ENCODE assay signal across 15 cellular contexts in the genomic region with DNA sequence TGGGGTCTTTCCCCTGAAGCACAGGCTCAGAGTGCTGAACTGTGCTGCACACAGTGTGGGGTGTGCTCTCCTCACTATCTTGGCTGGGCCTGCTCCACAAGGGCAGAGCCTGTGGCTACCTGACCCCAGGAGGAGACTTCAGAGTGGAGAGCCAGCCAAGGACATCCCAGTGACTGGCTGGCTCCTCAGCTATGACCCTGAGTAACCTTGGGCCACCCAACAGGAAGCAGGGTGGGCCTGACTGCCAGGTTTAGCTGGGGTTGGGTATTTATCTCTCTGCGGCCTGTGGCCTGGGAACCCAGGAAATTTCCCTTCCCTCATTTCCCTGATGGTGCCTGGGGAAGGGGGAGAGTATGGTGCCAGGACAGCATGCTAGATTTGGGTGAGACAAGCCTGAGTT. TPM values are rescaled to one million over a fixed set of nuclear protein-coding genes. Genes with fewer than 3 reads are reported as not detected.
DNase-seq lines count a peak whose midpoint lies in the region; ATAC-seq, FAIRE-seq and TF ChIP-seq lines count a peak whose summit lies in the region.
"Had no signal": no experiment of that assay in that cellular context is flagged by ENCODE, and none has a peak within 500 bp of the region (broad histone marks: within the 10 kb centered on the region; RNA-seq: fewer than 3 reads in every experiment).

No MANE protein-coding gene starts in this region.

- H3K4me3 ChIP-seq in vagina: no peak overlapping the region

- ATAC-seq in stimulated activated naive CD8-positive, alpha-beta T cell treated with anti-CD3 and anti-CD28 coated beads, Interleukin-15, Interleukin-2, amounts not matched to agents 100 U/mL and 50 U/mL, for 24 hours: no peak
- no peak for ATAC-seq in WTC11
- ATAC-seq in memory B cell (ENCODE audit: low read depth): no peak

- intact Hi-C loops in vagina (cut with DNase I): loop anchor here (5.0 kb wide), 1 partner anchor 41 kb away; no protein-coding TSS in a partner anchor

- H3K36me3 ChIP-seq in vagina: no peaks in the 10 kb centered on the region

- FAIRE-seq in HTR-8/SVneo (lab: Jason Lieb, UNC): no peak
- FAIRE-seq: endothelial cell of umbilical vein had no signal

- CTCF ChIA-PET in WTC11 (lab: Charles Lee): interaction anchor here (1.2 to 14.8 kb wide), 2 partner anchors 27 to 40 kb away, joined by 3 to 156 read pairs; no protein-coding TSS in a partner anchor

- H3K4me1 ChIP-seq in vagina: peaks cover 31% of the 10 kb centered on the region

- H3K9me3 Mint-ChIP-seq in stimulated activated naive CD8-positive, alpha-beta T cell treated with anti-CD3 and anti-CD28 coated beads, Interleukin-15, Interleukin-2, amounts not matched to agents 100 ng/mL and 50 ng/mL, for 24 hours: no peaks in the 10 kb centered on the region
- H3K9me3 Mint-ChIP-seq in WTC11 (no peaks in the 10 kb centered on the region), memory B cell (no peaks in the 10 kb centered on the region)

- H3K4me3 Mint-ChIP-seq in stimulated activated naive CD8-positive, alpha-beta T cell treated with anti-CD3 and anti-CD28 coated beads, Interleukin-15, Interleukin-2, amounts not matched to agents 100 ng/mL and 50 ng/mL, for 24 hours: peak overlapping the region; percentile 41
- H3K4me3 Mint-ChIP-seq in WTC11: no peak overlapping the region
- H3K4me3 Mint-ChIP-seq in memory B cell: peak overlapping the region; percentile 57

- H3K27ac ChIP-seq in vagina: peak overlapping the region; percentile 94

- POLR2A ChIA-PET in WTC11 (lab: Charles Lee): no interaction called here

- H3K4me1 Mint-ChIP-seq in stimulated activated naive CD8-positive, alpha-beta T cell treated with anti-CD3 and anti-CD28 coated beads, Interleukin-15, Interleukin-2, amounts not matched to agents 100 ng/mL and 50 ng/mL, for 24 hours (ENCODE audit: low read depth): peaks cover 49% of the 10 kb centered on the region
- H3K4me1 Mint-ChIP-seq in WTC11 (peaks cover 35% of the 10 kb centered on the region), memory B cell (peaks cover 42% of the 10 kb centered on the region)

- TF ChIP-seq POLR2A in vagina (IDR thresholded peaks at IDR 0.05): no peak

- peak overlapping the region; percentile 86 for H3K27ac Mint-ChIP-seq in stimulated activated naive CD8-positive, alpha-beta T cell treated with anti-CD3 and anti-CD28 coated beads, Interleukin-15, Interleukin-2, amounts not matched to agents 100 ng/mL and 50 ng/mL, for 24 hours
- H3K27ac Mint-ChIP-seq in WTC11 (peak overlapping the region; percentile 78), memory B cell (peak overlapping the region; percentile 97)

- H3K27me3 Mint-ChIP-seq in stimulated activated naive CD8-positive, alpha-beta T cell treated with anti-CD3 and anti-CD28 coated beads, Interleukin-15, Interleukin-2, amounts not matched to agents 100 ng/mL and 50 ng/mL, for 24 hours: no peaks in the 10 kb centered on the region
- H3K27me3 Mint-ChIP-seq in WTC11 (ENCODE audit: low read depth): no peaks in the 10 kb centered on the region
- no peaks in the 10 kb centered on the region for H3K27me3 Mint-ChIP-seq in memory B cell

- no peak for DNase-seq in stimulated activated naive CD8-positive, alpha-beta T cell treated with anti-CD3 and anti-CD28 coated beads, Interleukin-15, Interleukin-2, amounts not matched to agents 100 U/mL and 50 U/mL, for 24 hours
- DNase-seq in WTC11 (ENCODE audit: low spot score) (no peak), memory B cell (ENCODE audit: low spot score in 2 of 2) (peak in 1 of 2 donors; percentile 18), vagina (ENCODE audit: extremely low spot score in 2 of 2) (no peak), NCI-H1436 treated with DMSO at 0.1 percent for 48 hours (lab: John Stamatoyannopoulos, UW) (no peak), NCI-H2227 treated with DMSO at 0.1 percent for 48 hours (lab: John Stamatoyannopoulos, UW) (no peak), HTR-8/SVneo (ENCODE audit: insufficient read length, low spot score) (no peak)
- DNase-seq: activated naive CD4-positive, alpha-beta T cell; kidney glomerular epithelial cell; NCI-H1105; NCI-H345; OCI-M1; stimulated activated CD4-positive, alpha-beta T cell treated with anti-CD3 and anti-CD28 coated beads, Interleukin-2, amount 100 ng/mL, for 24 hours had no signal

- no peaks in the 10 kb centered on the region for H3K36me3 Mint-ChIP-seq in stimulated activated naive CD8-positive, alpha-beta T cell treated with anti-CD3 and anti-CD28 coated beads, Interleukin-15, Interleukin-2, amounts not matched to agents 100 ng/mL and 50 ng/mL, for 24 hours (ENCODE audit: low read depth)
- H3K36me3 Mint-ChIP-seq in WTC11 (no peaks in the 10 kb centered on the region), memory B cell (peaks cover 4% of the 10 kb centered on the region)

- no peaks in the 10 kb centered on the region for H3K27me3 ChIP-seq in vagina

- TF ChIP-seq CTCF in WTC11 (IDR thresholded peaks at IDR 0.05): no peak
- no peak for TF ChIP-seq CTCF in vagina (IDR thresholded peaks at IDR 0.05)

- H3K9me3 ChIP-seq in vagina: no peaks in the 10 kb centered on the region

TF ChIP-seq in WTC11, 78 proteins besides CTCF, POLR2A, EP300 and RAD21:
- no peak for TF ChIP-seq TEAD1 (CRISPR knock-in tag; IDR thresholded peaks at IDR 0.05)
- no peak for TF ChIP-seq OVOL2 (CRISPR knock-in tag; IDR thresholded peaks at IDR 0.05; ENCODE audit: borderline replicate concordance)
- no peak for TF ChIP-seq ZNF263 (CRISPR knock-in tag; IDR thresholded peaks at IDR 0.05; ENCODE audit: low read depth)
- TF ChIP-seq MYBL2 (CRISPR knock-in tag; IDR thresholded peaks at IDR 0.05): no peak
- TF ChIP-seq, protein P1, sequence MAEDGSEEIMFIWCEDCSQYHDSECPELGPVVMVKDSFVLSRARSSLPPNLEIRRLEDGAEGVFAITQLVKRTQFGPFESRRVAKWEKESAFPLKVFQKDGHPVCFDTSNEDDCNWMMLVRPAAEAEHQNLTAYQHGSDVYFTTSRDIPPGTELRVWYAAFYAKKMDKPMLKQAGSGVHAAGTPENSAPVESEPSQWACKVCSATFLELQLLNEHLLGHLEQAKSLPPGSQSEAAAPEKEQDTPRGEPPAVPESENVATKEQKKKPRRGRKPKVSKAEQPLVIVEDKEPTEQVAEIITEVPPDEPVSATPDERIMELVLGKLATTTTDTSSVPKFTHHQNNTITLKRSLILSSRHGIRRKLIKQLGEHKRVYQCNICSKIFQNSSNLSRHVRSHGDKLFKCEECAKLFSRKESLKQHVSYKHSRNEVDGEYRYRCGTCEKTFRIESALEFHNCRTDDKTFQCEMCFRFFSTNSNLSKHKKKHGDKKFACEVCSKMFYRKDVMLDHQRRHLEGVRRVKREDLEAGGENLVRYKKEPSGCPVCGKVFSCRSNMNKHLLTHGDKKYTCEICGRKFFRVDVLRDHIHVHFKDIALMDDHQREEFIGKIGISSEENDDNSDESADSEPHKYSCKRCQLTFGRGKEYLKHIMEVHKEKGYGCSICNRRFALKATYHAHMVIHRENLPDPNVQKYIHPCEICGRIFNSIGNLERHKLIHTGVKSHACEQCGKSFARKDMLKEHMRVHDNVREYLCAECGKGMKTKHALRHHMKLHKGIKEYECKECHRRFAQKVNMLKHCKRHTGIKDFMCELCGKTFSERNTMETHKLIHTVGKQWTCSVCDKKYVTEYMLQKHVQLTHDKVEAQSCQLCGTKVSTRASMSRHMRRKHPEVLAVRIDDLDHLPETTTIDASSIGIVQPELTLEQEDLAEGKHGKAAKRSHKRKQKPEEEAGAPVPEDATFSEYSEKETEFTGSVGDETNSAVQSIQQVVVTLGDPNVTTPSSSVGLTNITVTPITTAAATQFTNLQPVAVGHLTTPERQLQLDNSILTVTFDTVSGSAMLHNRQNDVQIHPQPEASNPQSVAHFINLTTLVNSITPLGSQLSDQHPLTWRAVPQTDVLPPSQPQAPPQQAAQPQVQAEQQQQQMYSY (CRISPR knock-in tag; IDR thresholded peaks at IDR 0.05): no peak
- TF ChIP-seq, protein P2, sequence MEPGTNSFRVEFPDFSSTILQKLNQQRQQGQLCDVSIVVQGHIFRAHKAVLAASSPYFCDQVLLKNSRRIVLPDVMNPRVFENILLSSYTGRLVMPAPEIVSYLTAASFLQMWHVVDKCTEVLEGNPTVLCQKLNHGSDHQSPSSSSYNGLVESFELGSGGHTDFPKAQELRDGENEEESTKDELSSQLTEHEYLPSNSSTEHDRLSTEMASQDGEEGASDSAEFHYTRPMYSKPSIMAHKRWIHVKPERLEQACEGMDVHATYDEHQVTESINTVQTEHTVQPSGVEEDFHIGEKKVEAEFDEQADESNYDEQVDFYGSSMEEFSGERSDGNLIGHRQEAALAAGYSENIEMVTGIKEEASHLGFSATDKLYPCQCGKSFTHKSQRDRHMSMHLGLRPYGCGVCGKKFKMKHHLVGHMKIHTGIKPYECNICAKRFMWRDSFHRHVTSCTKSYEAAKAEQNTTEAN (CRISPR knock-in tag; IDR thresholded peaks at IDR 0.05): no peak

RNA-seq across cellular contexts. Expression of a gene that starts 2.1 kb away (rescaled TPM):
- 42.2 to 66.4 TPM (median 51.3 TPM) in 3 replicates for total RNA-seq in WTC11 (2021)
- total RNA-seq in vagina: 30.9 TPM

RNA-seq across cellular contexts. Expression of a gene that starts 45.3 kb away (rescaled TPM):
- total RNA-seq in WTC11 (2021): 53.3 to 58.2 TPM (median 56.1 TPM) in 3 replicates
- total RNA-seq in vagina: 17.7 TPM

RNA-seq across cellular contexts. Expression of a gene that starts 52.3 kb away (rescaled TPM):
- total RNA-seq in WTC11 (2021): 15.8 to 20.2 TPM (median 16.8 TPM) in 3 replicates
- 10.3 TPM for total RNA-seq in vagina
